Comparison of ENCODE assay signal across 9 cellular contexts in the genomic region with DNA sequence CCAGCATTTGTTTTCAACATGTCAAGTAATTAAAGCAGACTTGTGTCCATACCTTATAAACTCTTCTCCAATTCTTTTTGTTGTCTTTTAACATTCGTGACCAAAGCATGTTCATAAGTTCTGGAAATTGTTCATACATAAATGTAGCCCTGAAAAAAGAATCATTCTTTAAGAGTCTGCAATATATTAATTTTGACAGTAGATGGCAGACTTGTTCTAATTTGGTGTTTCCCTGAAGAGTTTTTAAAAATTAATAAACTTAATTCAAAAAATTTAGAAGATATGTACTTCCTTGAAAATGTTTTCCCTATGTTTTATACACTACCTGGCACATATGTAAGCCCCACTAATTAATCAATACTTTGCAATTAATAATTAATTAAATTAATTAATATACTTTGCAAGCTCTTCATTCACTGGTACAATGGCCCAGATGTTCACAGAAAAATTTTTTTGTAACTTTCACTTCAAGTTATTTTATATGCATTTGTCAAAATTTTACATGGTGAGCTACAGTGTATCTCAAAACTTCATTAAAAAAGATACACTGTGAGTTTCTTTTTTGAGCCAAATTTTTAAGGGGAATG. TPM values are rescaled to one million over a fixed set of nuclear protein-coding genes. Genes with fewer than 3 reads are reported as not detected.
A peak's percentile ranks its signal among the peaks of the same experiment; 100 is the strongest.
DNase-seq lines count a peak whose midpoint lies in the region; ATAC-seq and TF ChIP-seq lines count a peak whose summit lies in the region.
"Had no signal": no experiment of that assay in that cellular context is flagged by ENCODE, and none has a peak within 500 bp of the region (broad histone marks: within the 10 kb centered on the region; RNA-seq: fewer than 3 reads in every experiment).

No MANE protein-coding gene starts in this region.

- H3K27ac Mint-ChIP-seq in Calu3 (ENCODE audit: unreplicated experiment): no peak overlapping the region
- H3K27ac Mint-ChIP-seq in neural progenitor cell: no peak overlapping the region
- no peak overlapping the region for H3K27ac Mint-ChIP-seq in activated CD8-positive, alpha-beta memory T cell treated with anti-CD3 and anti-CD28 coated beads, Interleukin-2, amount 10 ng/mL, durations not matched to agents 7 days and 5 days
- H3K27ac Mint-ChIP-seq: activated naive CD8-positive, alpha-beta T cell treated with anti-CD3 and anti-CD28 coated beads, Interleukin-2, amount 10 ng/mL, durations not matched to agents 7 days and 5 days had no signal

- H3K27ac ChIP-seq in breast epithelium: no peak overlapping the region
- no peak overlapping the region for H3K27ac ChIP-seq in neural progenitor cell

- H3K4me1 ChIP-seq in breast epithelium: peaks cover 0 to 16% of the 10 kb centered on the region in 2 donors
- H3K4me1 ChIP-seq in neural progenitor cell: peaks cover 23% of the 10 kb centered on the region

- intact Hi-C loops in Calu3 (cut with micrococcal nuclease; ENCODE audit: unreplicated experiment): loop anchor here (1.0 to 5.0 kb wide), 4 partner anchors 40 to 261 kb away; no protein-coding TSS in a partner anchor
- intact Hi-C loops in breast epithelium (cut with DNase I; ENCODE audit: low total_unique reads): no loop called here

- H3K9me3 ChIP-seq in breast epithelium (no peaks in the 10 kb centered on the region), neural progenitor cell (ENCODE audit: low read depth) (peaks cover 3% of the 10 kb centered on the region)

- no peaks in the 10 kb centered on the region for H3K27me3 ChIP-seq in breast epithelium
- no peaks in the 10 kb centered on the region for H3K27me3 ChIP-seq in neural progenitor cell

- H3K36me3 ChIP-seq in breast epithelium: peaks cover 9% of the 10 kb centered on the region
- H3K36me3 ChIP-seq in neural progenitor cell: peaks cover 7% of the 10 kb centered on the region

- no peak overlapping the region for H3K4me2 ChIP-seq in neural progenitor cell

- no peak overlapping the region for H2AFZ ChIP-seq in neural progenitor cell (replicated peaks)

- H3F3A ChIP-seq in neural progenitor cell (ENCODE audit: low read depth): peaks cover 8% of the 10 kb centered on the region

- no peak overlapping the region for H3K4me3 Mint-ChIP-seq in Calu3 (ENCODE audit: low read depth, unreplicated experiment)
- no peak overlapping the region for H3K4me3 Mint-ChIP-seq in neural progenitor cell
- H3K4me3 Mint-ChIP-seq in activated CD8-positive, alpha-beta memory T cell treated with anti-CD3 and anti-CD28 coated beads, Interleukin-2, amount 10 ng/mL, durations not matched to agents 7 days and 5 days: no peak overlapping the region
- H3K4me3 Mint-ChIP-seq: activated naive CD8-positive, alpha-beta T cell treated with anti-CD3 and anti-CD28 coated beads, Interleukin-2, amount 10 ng/mL, durations not matched to agents 7 days and 5 days had no signal

- TF ChIP-seq CTCF in Calu3 (IDR thresholded peaks at IDR 0.05; ENCODE audit: unreplicated experiment) (peak; percentile 37), breast epithelium (IDR thresholded peaks at IDR 0.05) (peak; percentile 42 to 53 (median 48)), neural progenitor cell (IDR thresholded peaks at IDR 0.05) (peak; percentile 66)

- in situ Hi-C loops in KBM-7 (cut with MboI; ENCODE audit: low pct_unique_long_range_greater_than_20kb, low sequenced_read_pairs): no loop called here

- H3K4me1 Mint-ChIP-seq in Calu3 (ENCODE audit: low read depth, unreplicated experiment): peaks cover 23% of the 10 kb centered on the region
- peaks cover 18% of the 10 kb centered on the region for H3K4me1 Mint-ChIP-seq in neural progenitor cell
- peaks cover 8% of the 10 kb centered on the region for H3K4me1 Mint-ChIP-seq in activated CD8-positive, alpha-beta memory T cell treated with anti-CD3 and anti-CD28 coated beads, Interleukin-2, amount 10 ng/mL, durations not matched to agents 7 days and 5 days

- H3K9me3 Mint-ChIP-seq in Calu3 (ENCODE audit: low read depth, unreplicated experiment) (no peaks in the 10 kb centered on the region), neural progenitor cell (no peaks in the 10 kb centered on the region)
- no peaks in the 10 kb centered on the region for H3K9me3 Mint-ChIP-seq in activated CD8-positive, alpha-beta memory T cell treated with anti-CD3 and anti-CD28 coated beads, Interleukin-2, amount 10 ng/mL, durations not matched to agents 7 days and 5 days (ENCODE audit: low read depth)
- H3K9me3 Mint-ChIP-seq: activated naive CD8-positive, alpha-beta T cell treated with anti-CD3 and anti-CD28 coated beads, Interleukin-2, amount 10 ng/mL, durations not matched to agents 7 days and 5 days had no signal

- ATAC-seq in GM19035 (IDR thresholded peaks at IDR 0.05; ENCODE audit: unreplicated experiment) (no peak), GM21825 (IDR thresholded peaks at IDR 0.05; ENCODE audit: unreplicated experiment) (no peak)
- ATAC-seq in stimulated activated naive CD8-positive, alpha-beta T cell treated with anti-CD3 and anti-CD28 coated beads, Interleukin-15, Interleukin-2, amounts not matched to agents 100 U/mL and 50 U/mL, for 24 hours: no peak
- ATAC-seq in activated CD8-positive, alpha-beta memory T cell treated with anti-CD3 and anti-CD28 coated beads, Interleukin-2, amount 10 ng/mL, durations not matched to agents 7 days and 5 days: no peak

- no peak overlapping the region for H3K9ac ChIP-seq in neural progenitor cell

- peaks cover 49% of the 10 kb centered on the region for H3K79me2 ChIP-seq in neural progenitor cell (ENCODE audit: low read depth)

- TF ChIP-seq POLR2A in breast epithelium (IDR thresholded peaks at IDR 0.05): no peak

- no TSS peak for BruUV-seq in Calu3 (replicated peaks; lab: Mats Ljungman, UMichigan)

- H3K36me3 Mint-ChIP-seq in Calu3 (ENCODE audit: insufficient read depth, unreplicated experiment) (peaks cover 33% of the 10 kb centered on the region), neural progenitor cell (peaks cover 5% of the 10 kb centered on the region)
- H3K36me3 Mint-ChIP-seq in activated CD8-positive, alpha-beta memory T cell treated with anti-CD3 and anti-CD28 coated beads, Interleukin-2, amount 10 ng/mL, durations not matched to agents 7 days and 5 days: peaks cover 19% of the 10 kb centered on the region

- H3K4me3 ChIP-seq in breast epithelium (no peak overlapping the region), neural progenitor cell (no peak overlapping the region)

- H3K27me3 Mint-ChIP-seq in Calu3 (ENCODE audit: unreplicated experiment) (no peaks in the 10 kb centered on the region), neural progenitor cell (ENCODE audit: insufficient read depth, low read depth) (peaks cover 2% of the 10 kb centered on the region)
- no peaks in the 10 kb centered on the region for H3K27me3 Mint-ChIP-seq in activated CD8-positive, alpha-beta memory T cell treated with anti-CD3 and anti-CD28 coated beads, Interleukin-2, amount 10 ng/mL, durations not matched to agents 7 days and 5 days
- H3K27me3 Mint-ChIP-seq: activated naive CD8-positive, alpha-beta T cell treated with anti-CD3 and anti-CD28 coated beads, Interleukin-2, amount 10 ng/mL, durations not matched to agents 7 days and 5 days had no signal

- CTCF ChIA-PET in Calu3 (lab: Charles Lee): interaction anchor here (0.6 to 2.8 kb wide), 6 partner anchors 12 to 178 kb away, joined by 3 to 20 read pairs (median 4); no protein-coding TSS in a partner anchor
- CTCF ChIA-PET in activated CD8-positive, alpha-beta memory T cell treated with anti-CD3 and anti-CD28 coated beads, Interleukin-2, amount 10 ng/mL, durations not matched to agents 7 days and 5 days (lab: Charles Lee): interaction anchor here (0.5 to 3.2 kb wide), 14 partner anchors 12 to 258 kb away, joined by 3 to 36 read pairs (median 4); partner anchors contain the start of gene CLINT1

- DNase-seq in Calu3: no peak
- peak; percentile 44 for DNase-seq in KBM-7
- DNase-seq in breast epithelium (ENCODE audit: low spot score in 2 of 2): no peak
- no peak for DNase-seq in neural progenitor cell (ENCODE audit: low spot score)
- no peak for DNase-seq in stimulated activated naive CD8-positive, alpha-beta T cell treated with anti-CD3 and anti-CD28 coated beads, Interleukin-15, Interleukin-2, amounts not matched to agents 100 U/mL and 50 U/mL, for 24 hours
- no peak for DNase-seq in activated CD8-positive, alpha-beta memory T cell treated with anti-CD3 and anti-CD28 coated beads, Interleukin-2, amount 10 ng/mL, durations not matched to agents 7 days and 5 days
- DNase-seq: activated naive CD8-positive, alpha-beta T cell treated with anti-CD3 and anti-CD28 coated beads, Interleukin-2, amount 10 ng/mL, durations not matched to agents 7 days and 5 days had no signal

- H4K20me1 ChIP-seq in neural progenitor cell (ENCODE audit: low read depth): peaks cover 21% of the 10 kb centered on the region

RNA-seq across cellular contexts. Expression of gene CLINT1, which starts 42.2 kb away (rescaled TPM):
- total RNA-seq in Calu3 (2022) (214 and 233 TPM in 2 replicates), breast epithelium (100 to 1,000 TPM in 1 of 3 donors, 10 to 100 TPM in 2; 86.5 to 157 (median 89.5) TPM), neural progenitor cell (ENCODE audit: low replicate concordance) (58.4 and 65.0 TPM in 2 replicates)
- 10 to 100 TPM; 48.4 to 56.6 TPM for total RNA-seq in activated CD8-positive, alpha-beta memory T cell treated with anti-CD3 and anti-CD28 coated beads, Interleukin-2, amount 10 ng/mL, durations not matched to agents 7 days and 5 days
